21 cellular contexts compared by ENCODE assay signal in genomic region chr2:166766220-166766619, GRCh38.
"Had no signal": no experiment of that assay in that cellular context is flagged by ENCODE, and none has a peak within 500 bp of the region (broad histone marks: within the 10 kb centered on the region; RNA-seq: fewer than 3 reads in every experiment).

No MANE protein-coding gene starts in this region.

- H3K9me2 ChIP-seq: SK-N-SH had no signal

- H3K4me3 ChIP-seq: MG63 had no signal

- H3K4me2 ChIP-seq: SK-N-SH had no signal

- H3K27me3 ChIP-seq: MG63 had no signal

- H3K36me3 ChIP-seq: MG63 had no signal

- H3K9me3 ChIP-seq: MG63, SK-N-SH had no signal

- FAIRE-seq: HTR-8/SVneo had no signal

- DNase-seq: KBM-7, MG63, NCI-H1092, NCI-H1105 treated with DMSO at 0.1 percent for 48 hours, NCI-H1417 treated with DMSO at 0.1 percent for 48 hours, NCI-H146, NCI-H1694 treated with DMSO at 0.1 percent for 48 hours, NCI-H1930, NCI-H2081, NCI-H2107, NCI-H2227 treated with DMSO at 0.1 percent for 48 hours, NCI-H524, NCI-H526 treated with DMSO at 0.1 percent for 48 hours, NCI-H748 treated with DMSO at 0.1 percent for 48 hours, PC-3, SK-N-SH, SW 1271 had no signal

- H3K27ac ChIP-seq: HL-60, RWPE1 had no signal

- ATAC-seq: Panc1, PC-3 had no signal

- H3K9ac ChIP-seq: SK-N-SH had no signal
